8 cellular contexts compared by ENCODE assay signal in genomic region chr5:88889165-88890069, GRCh38. TPM values are rescaled to one million over a fixed set of nuclear protein-coding genes. Genes with fewer than 3 reads are reported as not detected.
A peak's percentile ranks its signal among the peaks of the same experiment; 100 is the strongest.
DNase-seq lines count a peak whose midpoint lies in the region; ATAC-seq and TF ChIP-seq lines count a peak whose summit lies in the region.

No MANE protein-coding gene starts in this region.

- DNase-seq in GM10266 (ENCODE audit: extremely low spot score) (peak; percentile 35), H7 (peak; percentile 65), NT2/D1 (ENCODE audit: low read depth, low spot score) (no peak), memory B cell (ENCODE audit: low spot score in 2 of 2) (peak; percentile 20 to 56), thyroid gland (peak; percentile 83 to 87), SW 1271 (lab: John Stamatoyannopoulos, UW) (no peak), NCI-H2107 (lab: John Stamatoyannopoulos, UW) (no peak)

- H3K36me3 ChIP-seq in H7 (replicated peaks; ENCODE audit: control insufficient read depth, insufficient read depth, low read length), result no peaks in the 10 kb centered on the region
- no peaks in the 10 kb centered on the region for H3K36me3 ChIP-seq in NT2/D1 (ENCODE audit: insufficient read depth, insufficient read length, low read length)
- H3K36me3 ChIP-seq in duodenal mucosa (ENCODE audit: control insufficient read depth in 1 of 2, insufficient read depth in 2 of 2, low read length in 2 of 2), result no peaks in the 10 kb centered on the region
- H3K36me3 ChIP-seq in thyroid gland, result no peaks in the 10 kb centered on the region

- intact Hi-C loops in thyroid gland (cut with DNase I), result loop anchor here (10.0 kb wide), 2 partner anchors 55 to 155 kb away; no protein-coding TSS in a partner anchor

- H3K9me3 Mint-ChIP-seq in memory B cell, result no peaks in the 10 kb centered on the region

- peak overlapping the region; percentile 95 for H3K27ac Mint-ChIP-seq in memory B cell

- H3K9me3 ChIP-seq in NT2/D1 (ENCODE audit: insufficient read depth, low read length), result no peaks in the 10 kb centered on the region
- no peaks in the 10 kb centered on the region for H3K9me3 ChIP-seq in duodenal mucosa (ENCODE audit: control insufficient read depth in 1 of 2, low read length in 2 of 2)
- no peaks in the 10 kb centered on the region for H3K9me3 ChIP-seq in thyroid gland

- H3K4me3 ChIP-seq in H7 (ENCODE audit: insufficient read depth, low read depth, low read length) (peak overlapping the region; percentile 69), NT2/D1 (ENCODE audit: insufficient read length, low read depth) (peak overlapping the region; percentile 60), duodenal mucosa (ENCODE audit: low read depth in 1 of 2, low read length in 2 of 2) (peak overlapping the region; percentile 65 to 73), thyroid gland (replicated peaks in 1 of 3) (peak overlapping the region; percentile 13 to 71 (median 53))

- H3K4me3 Mint-ChIP-seq in memory B cell, result peak overlapping the region; percentile 96

- H3K27ac ChIP-seq in duodenal mucosa (ENCODE audit: low read depth, low read length), result peak overlapping the region; percentile 60
- H3K27ac ChIP-seq in thyroid gland, result peak overlapping the region; percentile 78 to 97 (median 89)

- H3K27me3 ChIP-seq in H7 (ENCODE audit: control insufficient read depth, insufficient read depth, low read length) (peaks cover 34% of the 10 kb centered on the region), NT2/D1 (ENCODE audit: insufficient read depth, insufficient read length) (peaks cover 62% of the 10 kb centered on the region), duodenal mucosa (ENCODE audit: control insufficient read depth in 1 of 2, insufficient read depth in 2 of 2, low read length in 2 of 2) (peaks cover 0 to 4% of the 10 kb centered on the region in 2 donors), thyroid gland (no peaks in the 10 kb centered on the region)

- peak; percentile 54 for ATAC-seq in memory B cell (ENCODE audit: low read depth)

- peak; percentile 25 to 73 for TF ChIP-seq POLR2A in thyroid gland (IDR thresholded peaks at IDR 0.05)

- H3K4me1 ChIP-seq in NT2/D1 (ENCODE audit: insufficient read depth, insufficient read length) (no peaks in the 10 kb centered on the region), duodenal mucosa (ENCODE audit: control insufficient read depth in 1 of 2, insufficient read depth in 2 of 2, low read length in 2 of 2) (peaks cover 0 to 4% of the 10 kb centered on the region in 2 donors), thyroid gland (peaks cover 14 to 39% of the 10 kb centered on the region in 2 donors)

- TF ChIP-seq CTCF in GM10266 (IDR thresholded peaks at IDR 0.05; ENCODE audit: control insufficient read depth, insufficient read depth, low read depth, missing control alignments) (no peak), thyroid gland (IDR thresholded peaks at IDR 0.05) (no peak)

- 1 to 2% methylated on average over 41 to 50 of the region's 50 CpGs for WGBS in thyroid gland, 2 donors

- no peaks in the 10 kb centered on the region for H3K36me3 Mint-ChIP-seq in memory B cell

- peaks cover 17% of the 10 kb centered on the region for H3K4me1 Mint-ChIP-seq in memory B cell

- H3K9ac ChIP-seq in NT2/D1 (ENCODE audit: insufficient read length, low read depth), result peak overlapping the region; percentile 68
- peak overlapping the region; percentile 25 to 66 for H3K9ac ChIP-seq in duodenal mucosa (ENCODE audit: low read depth in 1 of 2, low read length in 2 of 2)

- no peaks in the 10 kb centered on the region for H3K27me3 Mint-ChIP-seq in memory B cell

RNA-seq across cellular contexts. Expression of gene MEF2C, which starts 6.4 kb away (rescaled TPM):
- 3.4 and 5.5 TPM in 2 replicates for total RNA-seq in H7 (2014; rRNA removed; shearing (Covaris generic))
- 10 to 100 TPM; 51.0 to 78.6 (median 65.7) TPM for total RNA-seq in thyroid gland

Comparison
In these comparisons a context has a peak if more than half of its experiments do, and no peak if none do; other contexts are left out.
1. DNase-seq: peak in GM10266 (single experiment), H7 (single experiment), memory B cell (2 of 2) and thyroid gland (2 of 2); none in NT2/D1 (single experiment), SW 1271 (0 of 2) and NCI-H2107 (single experiment).
2. Peak in every context shown above with its lines, with median percentiles within 50 percentile points of each other: H3K4me3 ChIP-seq.